Comparison of ENCODE assay signal across 19 cellular contexts in genomic region chr7:2999078-2999500, GRCh38. TPM values are rescaled to one million over a fixed set of nuclear protein-coding genes. Genes with fewer than 3 reads are reported as not detected.
DNase-seq lines count a peak whose midpoint lies in the region; ATAC-seq and TF ChIP-seq lines count a peak whose summit lies in the region.
"Had no signal": no experiment of that assay in that cellular context is flagged by ENCODE, and none has a peak within 500 bp of the region (broad histone marks: within the 10 kb centered on the region; RNA-seq: fewer than 3 reads in every experiment).

No MANE protein-coding gene starts in this region.

- no peaks in the 10 kb centered on the region for H3K27me3 Mint-ChIP-seq in activated naive CD4-positive, alpha-beta T cell treated with anti-CD3 and anti-CD28 coated beads for 36 hours (ENCODE audit: low read depth)
- H3K27me3 Mint-ChIP-seq in activated naive CD8-positive, alpha-beta T cell treated with anti-CD3 and anti-CD28 coated beads for 36 hours: no peaks in the 10 kb centered on the region
- H3K27me3 Mint-ChIP-seq in memory B cell (no peaks in the 10 kb centered on the region), chondrocyte (ENCODE audit: low read depth) (no peaks in the 10 kb centered on the region)
- H3K27me3 Mint-ChIP-seq: activated B cell treated with CpG ODN at 0.5 μM for 24 hours had no signal

- CTCF ChIA-PET in activated naive CD4-positive, alpha-beta T cell treated with anti-CD3 and anti-CD28 coated beads for 36 hours (lab: Charles Lee): interaction anchor here (0.8 to 0.9 kb wide), 2 partner anchors 11 to 61 kb away, joined by 5 to 7 read pairs; no protein-coding TSS in a partner anchor

- no peak for DNase-seq in activated naive CD4-positive, alpha-beta T cell treated with anti-CD3 and anti-CD28 coated beads for 36 hours
- DNase-seq in activated naive CD4-positive, alpha-beta T cell treated with anti-CD3 and anti-CD28 coated beads, Interleukin-2, amount 50 U/mL, for 16 hours: no peak
- DNase-seq in activated naive CD8-positive, alpha-beta T cell treated with anti-CD3 and anti-CD28 coated beads for 36 hours: no peak
- DNase-seq in memory B cell (ENCODE audit: low spot score in 2 of 2): no peak
- DNase-seq in suprapubic skin (ENCODE audit: low spot score in 2 of 2): peak; percentile 7 to 32
- DNase-seq in chondrocyte (ENCODE audit: low spot score): no peak
- DNase-seq in HCEC 1CT: no peak
- DNase-seq: activated B cell treated with CpG ODN at 0.5 μM for 24 hours, DND-41, foreskin keratinocyte, Kasumi-1, NCI-H1092, NCI-H2081 treated with DMSO at 0.1 percent for 48 hours had no signal

- intact Hi-C loops in activated naive CD4-positive, alpha-beta T cell treated with anti-CD3 and anti-CD28 coated beads for 36 hours (cut with micrococcal nuclease): no loop called here

- peak overlapping the region; percentile 82 for H3K27ac Mint-ChIP-seq in activated naive CD4-positive, alpha-beta T cell treated with anti-CD3 and anti-CD28 coated beads for 36 hours
- H3K27ac Mint-ChIP-seq in activated naive CD8-positive, alpha-beta T cell treated with anti-CD3 and anti-CD28 coated beads for 36 hours: peak overlapping the region; percentile 69
- peak overlapping the region; percentile 47 for H3K27ac Mint-ChIP-seq in memory B cell
- no peak overlapping the region for H3K27ac Mint-ChIP-seq in chondrocyte (ENCODE audit: unreplicated experiment)
- H3K27ac Mint-ChIP-seq: T-helper 2 cell treated with Interferon-gamma antibody and Interleukin-4, amounts not matched to agents 5 μg/mL and 100 μg/mL, for 36 hours had no signal

- TF ChIP-seq EP300 in suprapubic skin (IDR thresholded peaks at IDR 0.05): no peak

- no peak for ATAC-seq in memory B cell (ENCODE audit: low read depth)
- no peak for ATAC-seq in HG03521 (IDR thresholded peaks at IDR 0.05; ENCODE audit: unreplicated experiment)
- ATAC-seq: foreskin keratinocyte had no signal

- no peaks in the 10 kb centered on the region for H3K4me1 ChIP-seq in suprapubic skin
- H3K4me1 ChIP-seq: foreskin keratinocyte had no signal

- no peak overlapping the region for H3K4me3 ChIP-seq in suprapubic skin
- H3K4me3 ChIP-seq: Peyer's patch, SJSA1, thoracic aorta had no signal

- WGBS in suprapubic skin: 89% methylated on average over 8 of the region's 8 CpGs

- peaks cover 69% of the 10 kb centered on the region for H3K36me3 Mint-ChIP-seq in activated naive CD4-positive, alpha-beta T cell treated with anti-CD3 and anti-CD28 coated beads for 36 hours (ENCODE audit: low read depth)
- H3K36me3 Mint-ChIP-seq in activated naive CD8-positive, alpha-beta T cell treated with anti-CD3 and anti-CD28 coated beads for 36 hours: peaks cover 71% of the 10 kb centered on the region
- H3K36me3 Mint-ChIP-seq in memory B cell (peaks cover 36% of the 10 kb centered on the region), chondrocyte (ENCODE audit: low read depth) (peaks cover 4% of the 10 kb centered on the region)

- H3K4me1 Mint-ChIP-seq in activated naive CD4-positive, alpha-beta T cell treated with anti-CD3 and anti-CD28 coated beads for 36 hours (ENCODE audit: low read depth): peaks cover 30% of the 10 kb centered on the region
- H3K4me1 Mint-ChIP-seq in activated naive CD8-positive, alpha-beta T cell treated with anti-CD3 and anti-CD28 coated beads for 36 hours: peaks cover 17% of the 10 kb centered on the region
- peaks cover 10% of the 10 kb centered on the region for H3K4me1 Mint-ChIP-seq in memory B cell
- H3K4me1 Mint-ChIP-seq in chondrocyte (ENCODE audit: low read depth): no peaks in the 10 kb centered on the region

- no peaks in the 10 kb centered on the region for H3K27me3 ChIP-seq in suprapubic skin
- H3K27me3 ChIP-seq: foreskin keratinocyte, Peyer's patch, SJSA1 had no signal

- H3K9me3 ChIP-seq in suprapubic skin: no peaks in the 10 kb centered on the region
- H3K9me3 ChIP-seq: Peyer's patch, thoracic aorta had no signal

- TF ChIP-seq POLR2A in suprapubic skin (IDR thresholded peaks at IDR 0.05): no peak

- H3K4me3 Mint-ChIP-seq in activated naive CD4-positive, alpha-beta T cell treated with anti-CD3 and anti-CD28 coated beads for 36 hours: no peak overlapping the region
- no peak overlapping the region for H3K4me3 Mint-ChIP-seq in activated naive CD8-positive, alpha-beta T cell treated with anti-CD3 and anti-CD28 coated beads for 36 hours
- H3K4me3 Mint-ChIP-seq in memory B cell (no peak overlapping the region), chondrocyte (ENCODE audit: unreplicated experiment) (no peak overlapping the region)
- H3K4me3 Mint-ChIP-seq: activated B cell treated with CpG ODN at 0.5 μM for 24 hours; T-helper 2 cell treated with Interferon-gamma antibody and Interleukin-4, amounts not matched to agents 5 μg/mL and 100 μg/mL, for 36 hours had no signal

- H3K36me3 ChIP-seq in suprapubic skin: no peaks in the 10 kb centered on the region
- H3K36me3 ChIP-seq: Peyer's patch, SJSA1, thoracic aorta had no signal

- peaks cover 23% of the 10 kb centered on the region for H3K9me3 Mint-ChIP-seq in activated naive CD4-positive, alpha-beta T cell treated with anti-CD3 and anti-CD28 coated beads for 36 hours
- peaks cover 16% of the 10 kb centered on the region for H3K9me3 Mint-ChIP-seq in activated naive CD8-positive, alpha-beta T cell treated with anti-CD3 and anti-CD28 coated beads for 36 hours
- H3K9me3 Mint-ChIP-seq in memory B cell: peaks cover 5% of the 10 kb centered on the region
- peaks cover 12% of the 10 kb centered on the region for H3K9me3 Mint-ChIP-seq in chondrocyte (ENCODE audit: low read depth)

- TF ChIP-seq CTCF in suprapubic skin (IDR thresholded peaks at IDR 0.05): no peak
- no peak for TF ChIP-seq CTCF in chondrocyte (IDR thresholded peaks at IDR 0.05)

- no peak overlapping the region for H3K27ac ChIP-seq in suprapubic skin
- H3K27ac ChIP-seq: epithelial cell of prostate, foreskin keratinocyte, Peyer's patch, SJSA1, thoracic aorta had no signal

RNA-seq across cellular contexts. Expression of gene CARD11, which starts 44.6 kb away (rescaled TPM):
- total RNA-seq in activated naive CD4-positive, alpha-beta T cell treated with anti-CD3 and anti-CD28 coated beads for 36 hours: 100 to 1,000 TPM in 1 of 2 experiments, 10 to 100 TPM in 1; 99.4 to 105 TPM
- total RNA-seq in activated naive CD8-positive, alpha-beta T cell treated with anti-CD3 and anti-CD28 coated beads for 36 hours: 100 to 1,000 TPM; 108 to 111 TPM
- total RNA-seq in suprapubic skin: under 1 TPM in 3 of 4 donors, not detected in 1; 0.24 to 0.38 (median 0.29) TPM
- total RNA-seq in chondrocyte: 0.39 to 1.8 TPM (median 1.7 TPM) in 3 replicates

Comparison
In these comparisons a context has a peak if more than half of its experiments do, and no peak if none do; other contexts are left out.
1. DNase-seq: peak in suprapubic skin (2 of 2); none in activated naive CD4-positive, alpha-beta T cell treated with anti-CD3 and anti-CD28 coated beads for 36 hours (single experiment), activated naive CD4-positive, alpha-beta T cell treated with anti-CD3 and anti-CD28 coated beads, Interleukin-2, amount 50 U/mL, for 16 hours (single experiment), activated naive CD8-positive, alpha-beta T cell treated with anti-CD3 and anti-CD28 coated beads for 36 hours (single experiment), memory B cell (0 of 2), chondrocyte (single experiment) and HCEC 1CT (single experiment).
2. RNA of gene CARD11, which starts 44.6 kb away (total RNA-seq): 108 to 111 TPM in activated naive CD8-positive, alpha-beta T cell treated with anti-CD3 and anti-CD28 coated beads for 36 hours and 99.4 to 105 TPM in activated naive CD4-positive, alpha-beta T cell treated with anti-CD3 and anti-CD28 coated beads for 36 hours; 0.39 to 1.8 TPM in chondrocyte and 0.24 to 0.38 TPM in suprapubic skin; every median in the first group is over 10 times any median in the second.